ENCODE assay signal across 10 cellular contexts in the genomic region with DNA sequence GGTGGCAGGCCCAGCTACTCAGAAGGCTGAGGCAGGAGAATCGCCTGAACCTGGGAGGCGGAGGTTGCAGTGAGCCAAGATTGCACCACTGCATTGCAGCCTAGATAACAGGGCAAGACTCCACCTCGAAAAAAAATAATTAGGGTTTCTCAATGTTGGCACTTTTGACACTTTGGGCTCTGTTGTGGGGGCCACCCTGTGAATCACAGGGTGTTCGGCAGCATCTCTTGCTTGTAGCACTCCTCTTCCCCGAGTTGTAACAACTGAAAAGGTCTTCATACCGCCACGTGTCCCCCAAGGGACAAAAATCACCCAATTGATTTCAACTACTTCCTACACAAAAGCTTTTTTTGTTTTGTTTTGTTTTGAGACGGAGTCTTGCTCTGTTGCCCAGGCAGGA. TPM values are rescaled to one million over a fixed set of nuclear protein-coding genes. Genes with fewer than 3 reads are reported as not detected.
A peak's percentile ranks its signal among the peaks of the same experiment; 100 is the strongest.
DNase-seq lines count a peak whose midpoint lies in the region; ATAC-seq, FAIRE-seq and TF ChIP-seq lines count a peak whose summit lies in the region.
"Had no signal": no experiment of that assay in that cellular context is flagged by ENCODE, and none has a peak within 500 bp of the region (broad histone marks: within the 10 kb centered on the region; RNA-seq: fewer than 3 reads in every experiment).

No MANE protein-coding gene starts in this region.

- H3K9me3 ChIP-seq in OCI-LY3 (ENCODE audit: insufficient read depth, low read length), result no peaks in the 10 kb centered on the region
- no peaks in the 10 kb centered on the region for H3K9me3 ChIP-seq in GM12878 (replicated peaks; ENCODE audit: control insufficient read depth, insufficient read depth, low read length)
- no peaks in the 10 kb centered on the region for H3K9me3 ChIP-seq in mammary epithelial cell (replicated peaks; ENCODE audit: insufficient read depth, low read length)
- H3K9me3 ChIP-seq in HAP-1, result no peaks in the 10 kb centered on the region
- H3K9me3 ChIP-seq: SJSA1 had no signal

- RAD21 ChIA-PET in GM12878 (lab: Charles Lee; ENCODE audit: unreplicated experiment), result interaction anchor here (0.7 to 3.1 kb wide), 15 partner anchors 12 to 608 kb away, joined by 3 to 38 read pairs (median 5); partner anchors contain the start of gene NFATC2

- TF ChIP-seq POLR2A in GM12878 (IDR thresholded peaks at IDR 0.05; ENCODE audit: low read depth, low read length), result no peak

- peaks cover 26% of the 10 kb centered on the region for H3K4me1 Mint-ChIP-seq in stimulated activated memory B cell treated with anti-CD40 and anti-IgM and Interleukin-4, amounts not matched to agents 10 μg/mL and 1 μg/mL and 100 μg/mL, for 72 hours

- H4K20me1 ChIP-seq in KMS-11 (ENCODE audit: insufficient read depth) (no peaks in the 10 kb centered on the region), OCI-LY3 (ENCODE audit: insufficient read depth, low read length) (no peaks in the 10 kb centered on the region), GM12878 (ENCODE audit: control insufficient read depth, insufficient read depth) (no peaks in the 10 kb centered on the region), mammary epithelial cell (ENCODE audit: insufficient read depth, low read length) (no peaks in the 10 kb centered on the region)

- no peak overlapping the region for H3K9ac ChIP-seq in KMS-11
- H3K9ac ChIP-seq in OCI-LY3 (ENCODE audit: low read length), result peak overlapping the region; percentile 25; the same call in 1 of the 2 replicates
- H3K9ac ChIP-seq in GM12878 (ENCODE audit: control insufficient read depth, insufficient read depth, low read length), result no peak overlapping the region
- no peak overlapping the region for H3K9ac ChIP-seq in mammary epithelial cell (ENCODE audit: insufficient read depth, low read length)

- peaks cover 13% of the 10 kb centered on the region for H3K4me1 ChIP-seq in KMS-11 (ENCODE audit: low read depth, poor library complexity, severe bottlenecking)
- peaks cover 46% of the 10 kb centered on the region for H3K4me1 ChIP-seq in OCI-LY3 (ENCODE audit: low read length)
- peaks cover 16% of the 10 kb centered on the region for H3K4me1 ChIP-seq in GM12878 (ENCODE audit: control insufficient read depth, insufficient read depth, low read length)
- no peaks in the 10 kb centered on the region for H3K4me1 ChIP-seq in mammary epithelial cell (ENCODE audit: insufficient read depth, low read length)
- peaks cover 19% of the 10 kb centered on the region for H3K4me1 ChIP-seq in HAP-1
- H3K4me1 ChIP-seq: SJSA1 had no signal

- H3K27ac ChIP-seq in KMS-11, result no peak overlapping the region
- peak overlapping the region; percentile 44 for H3K27ac ChIP-seq in OCI-LY3 (ENCODE audit: low read length)
- no peak overlapping the region for H3K27ac ChIP-seq in GM12878 (ENCODE audit: control insufficient read depth, insufficient read depth)
- H3K27ac ChIP-seq in mammary epithelial cell (ENCODE audit: insufficient read depth, low read depth, low read length), result no peak overlapping the region
- H3K27ac ChIP-seq: SJSA1 had no signal

- POLR2A ChIA-PET in GM12878 (lab: Charles Lee), result no interaction called here

- no peak overlapping the region for H3K4me3 Mint-ChIP-seq in stimulated activated memory B cell treated with anti-CD40 and anti-IgM and Interleukin-4, amounts not matched to agents 10 μg/mL and 1 μg/mL and 100 μg/mL, for 72 hours

- CTCF ChIA-PET in GM12878 (lab: Yijun Ruan, JAX) (interaction anchor here (0.9 to 4.8 kb wide), 21 partner anchors 9 to 608 kb away, joined by 3 to 87 read pairs (median 5); no protein-coding TSS in a partner anchor), mammary epithelial cell (lab: Charles Lee; ENCODE audit: low non-redundant PET) (no interaction called here)

- ATAC-seq in GM12878, result peak; percentile 20
- ATAC-seq in stimulated activated memory B cell treated with anti-CD40 and anti-IgM and Interleukin-4, amounts not matched to agents 10 μg/mL and 1 μg/mL and 100 μg/mL, for 72 hours, result peak; percentile 43
- ATAC-seq in HG03097 (IDR thresholded peaks at IDR 0.05; ENCODE audit: low FRiP score, unreplicated experiment), result no peak

- BruUV-seq in GM12878 (replicated peaks; lab: Mats Ljungman, UMichigan) (no TSS peak), mammary epithelial cell (replicated peaks; lab: Mats Ljungman, UMichigan) (no TSS peak)

- H3K27me3 Mint-ChIP-seq in stimulated activated memory B cell treated with anti-CD40 and anti-IgM and Interleukin-4, amounts not matched to agents 10 μg/mL and 1 μg/mL and 100 μg/mL, for 72 hours, result peaks cover 40% of the 10 kb centered on the region

- dilution Hi-C loops in mammary epithelial cell (cut with HindIII; ENCODE audit: low sequenced_read_pairs), result loop anchor here (5.0 to 25.0 kb wide), 2 partner anchors 203 to 608 kb away; no protein-coding TSS in a partner anchor

- TF ChIP-seq RAD21 in GM12878 (IDR thresholded peaks at IDR 0.05; ENCODE audit: insufficient read depth, low read depth, low read length), result no peak

- FAIRE-seq in GM12878 (lab: Jason Lieb, UNC), result no peak
- FAIRE-seq in urothelium cell line (lab: Jason Lieb, UNC), result no peak

- H3K36me3 ChIP-seq in KMS-11 (ENCODE audit: insufficient read depth) (no peaks in the 10 kb centered on the region), OCI-LY3 (replicated peaks; ENCODE audit: low read depth, low read length) (no peaks in the 10 kb centered on the region), GM12878 (ENCODE audit: control insufficient read depth in 2 of 2, insufficient read depth in 2 of 2, low read length in 1 of 2) (no peaks in the 10 kb centered on the region), mammary epithelial cell (ENCODE audit: insufficient read depth, low read length) (no peaks in the 10 kb centered on the region), HAP-1 (replicated peaks) (0 out of 2 replicates have a peak, but pooled peaks cover 3% of the 10 kb centered on the region)
- H3K36me3 ChIP-seq: SJSA1 had no signal

- TF ChIP-seq EP300 in GM12878 (IDR thresholded peaks at IDR 0.05; ENCODE audit: borderline replicate concordance in 1 of 2, control insufficient read depth in 1 of 2, low read depth in 2 of 2, low read length in 2 of 2), result no peak

- in situ Hi-C loops in GM12878 (cut with MboI) (loop anchor here (5.0 kb wide), 1 partner anchor 223 kb away; no protein-coding TSS in a partner anchor), mammary epithelial cell (cut with MboI; ENCODE audit: low sequenced_read_pairs in 2 of 2) (loop anchor here (5.0 to 25.0 kb wide), 3 partner anchors 223 to 611 kb away; no protein-coding TSS in a partner anchor), HAP-1 (cut with MboI; ENCODE audit: low sequenced_read_pairs) (loop anchor here (10.0 kb wide), 1 partner anchor 221 kb away; no protein-coding TSS in a partner anchor)

- H3K4me3 ChIP-seq in KMS-11 (IDR thresholded peaks at IDR 0.05; ENCODE audit: insufficient read depth, low read depth, low read length) (no peak overlapping the region), OCI-LY3 (ENCODE audit: low read length) (no peak overlapping the region), GM12878 (no peak overlapping the region), mammary epithelial cell (replicated peaks in 1 of 3; ENCODE audit: insufficient read depth in 1 of 3, low read depth in 2 of 3, low read length in 3 of 3) (no peak overlapping the region), HAP-1 (no peak overlapping the region)
- H3K4me3 ChIP-seq: SJSA1 had no signal

- H3K27me3 ChIP-seq in KMS-11 (ENCODE audit: insufficient read depth, low read depth), result no peaks in the 10 kb centered on the region
- peaks cover 12% of the 10 kb centered on the region; the same call in 1 of the 2 replicates for H3K27me3 ChIP-seq in OCI-LY3 (ENCODE audit: low read depth, low read length)
- H3K27me3 ChIP-seq in GM12878 (replicated peaks in 1 of 2; ENCODE audit: control insufficient read depth in 2 of 2, insufficient read depth in 2 of 2, low read length in 1 of 2), result no peaks in the 10 kb centered on the region; a peak in 1 of 4 replicates
- no peaks in the 10 kb centered on the region for H3K27me3 ChIP-seq in mammary epithelial cell (ENCODE audit: insufficient read depth, low read length)
- H3K27me3 ChIP-seq in HAP-1 (ENCODE audit: low read depth), result no peaks in the 10 kb centered on the region
- H3K27me3 ChIP-seq: SJSA1 had no signal

- H3K4me2 ChIP-seq in KMS-11, result no peak overlapping the region
- peak overlapping the region; percentile 55 for H3K4me2 ChIP-seq in OCI-LY3 (ENCODE audit: low read length)
- no peak overlapping the region for H3K4me2 ChIP-seq in GM12878 (ENCODE audit: control insufficient read depth, insufficient read depth)
- H3K4me2 ChIP-seq in mammary epithelial cell (ENCODE audit: insufficient read depth, low read depth, low read length), result no peak overlapping the region

- TF ChIP-seq CTCF in KMS-11 (conservative IDR thresholded peaks at IDR 0.05; ENCODE audit: low read depth, low read length) (no peak), OCI-LY3 (IDR thresholded peaks at IDR 0.05; ENCODE audit: low read depth, low read length) (no peak), GM12878 (IDR thresholded peaks at IDR 0.05 in 2 of 3, conservative IDR thresholded peaks at IDR 0.05 in 1 of 3; ENCODE audit: control insufficient read depth in 2 of 3, extremely low read depth in 1 of 3, insufficient read depth in 1 of 3, low read depth in 3 of 3, low read length in 3 of 3) (no peak), mammary epithelial cell (conservative IDR thresholded peaks at IDR 0.05 in 1 of 2, IDR thresholded peaks at IDR 0.05 in 1 of 2; ENCODE audit: extremely low read depth in 1 of 2, insufficient read depth in 1 of 2, low read depth in 1 of 2, low read length in 2 of 2) (no peak)

- SMC1A ChIA-PET in GM12878 (lab: Charles Lee; ENCODE audit: uncharacterized antibody, unreplicated experiment), result interaction anchor here (0.7 to 4.8 kb wide), 18 partner anchors 10 to 871 kb away, joined by 3 to 60 read pairs (median 5); no protein-coding TSS in a partner anchor

- no peaks in the 10 kb centered on the region for H3K9me3 Mint-ChIP-seq in stimulated activated memory B cell treated with anti-CD40 and anti-IgM and Interleukin-4, amounts not matched to agents 10 μg/mL and 1 μg/mL and 100 μg/mL, for 72 hours
- H3K9me3 Mint-ChIP-seq: CD4-positive, alpha-beta memory T cell had no signal

- H3K79me2 ChIP-seq in KMS-11 (ENCODE audit: insufficient read depth, low read depth) (no peaks in the 10 kb centered on the region), OCI-LY3 (ENCODE audit: low read length) (no peaks in the 10 kb centered on the region), GM12878 (ENCODE audit: control insufficient read depth, insufficient read depth, low read length) (no peaks in the 10 kb centered on the region), mammary epithelial cell (ENCODE audit: insufficient read depth, low read length) (no peaks in the 10 kb centered on the region)

- no peak for DNase-seq in GM12878 (ENCODE audit: low read depth, low spot score)
- DNase-seq in mammary epithelial cell, result no peak
- no peak for DNase-seq in HAP-1 (ENCODE audit: low spot score in 2 of 2)
- DNase-seq in urothelium cell line (ENCODE audit: low spot score), result no peak

- no peaks in the 10 kb centered on the region for H3K36me3 Mint-ChIP-seq in stimulated activated memory B cell treated with anti-CD40 and anti-IgM and Interleukin-4, amounts not matched to agents 10 μg/mL and 1 μg/mL and 100 μg/mL, for 72 hours
- H3K36me3 Mint-ChIP-seq: CD4-positive, alpha-beta memory T cell had no signal

- H2AFZ ChIP-seq in KMS-11 (ENCODE audit: low read depth) (peak overlapping the region; percentile 86), OCI-LY3 (ENCODE audit: low read depth, low read length) (peak overlapping the region; percentile 57; the same call in 1 of the 2 replicates), GM12878 (ENCODE audit: control insufficient read depth, low read depth, low read length) (peak overlapping the region; percentile 61), mammary epithelial cell (ENCODE audit: low read depth, low read length) (no peak overlapping the region)

- 16% methylated on average over 8 of the region's 8 CpGs for WGBS in GM12878 (ENCODE audit: insufficient coverage, insufficient replicate concordance, low lambda C conversion rate, missing lambda C conversion rate)
- WGBS in mammary epithelial cell (ENCODE audit: low coverage, missing lambda C conversion rate), result 65% methylated on average over 7 of the region's 8 CpGs

- peak overlapping the region; percentile 42 for H3K27ac Mint-ChIP-seq in stimulated activated memory B cell treated with anti-CD40 and anti-IgM and Interleukin-4, amounts not matched to agents 10 μg/mL and 1 μg/mL and 100 μg/mL, for 72 hours

- intact Hi-C loops in GM12878 (cut with micrococcal nuclease; ENCODE audit: unreplicated experiment) (loop anchor here (1.0 to 10.0 kb wide), 5 partner anchors 53 to 611 kb away; partner anchors contain the start of gene NFATC2), mammary epithelial cell (cut with micrococcal nuclease) (loop anchor here (1.0 to 10.0 kb wide), 5 partner anchors 209 to 801 kb away; partner anchors contain the start of gene BCAS4)

RNA-seq across cellular contexts. Expression of gene NFATC2, which starts 53.2 kb away (rescaled TPM):
- 24.0 and 24.8 TPM in 2 replicates for total RNA-seq in GM12878 (2013; cell fraction: nucleolus; rRNA removed)
- total RNA-seq in GM12878 (2014; rRNA removed) (5.1 TPM in 2 replicates), GM12878 (2014; rRNA removed; fragmentation: Illumina TruSeq; extraction: Trizol) (3.7 and 4.3 TPM in 2 replicates), GM12878 (2021) (17.5 and 20.0 TPM in 2 replicates), mammary epithelial cell (under 1 TPM in 1 of 2 donors, not detected in 1; under 0.01 TPM)
- polyA plus RNA-seq in GM12878 (2011; ENCODE audit: low read depth), result 4.4 TPM
- polyA plus RNA-seq in GM12878 (2011; rRNA removed) (7.6 and 7.9 TPM in 2 replicates), GM12878 (2014; fragmentation: Illumina TruSeq; extraction: Trizol) (12.3 and 12.7 TPM in 2 replicates), GM12878 (2014; fragmentation: Nextera tagmentation; extraction: Ambion mirVana) (1 to 10 TPM; 3.3 to 7.3 TPM), GM12878 (2014; rRNA removed) (5.6 and 6.8 TPM in 2 replicates), GM12878 (2016; fragmentation: Nextera tagmentation; extraction: Ambion mirVana) (1 to 10 TPM; 7.3 to 7.7 TPM), mammary epithelial cell (0.01 TPM)
- 5.2 and 9.2 TPM in 2 replicates for polyA plus RNA-seq in GM12878 (2011; cell fraction: cytosol; rRNA removed)
- polyA plus RNA-seq in GM12878 (2011; cell fraction: nucleus; rRNA removed), result 15.6 and 22.7 TPM in 2 replicates
- polyA plus RNA-seq in GM12878 (2012), result 5.3 and 9.1 TPM in 2 replicates
- polyA minus RNA-seq in GM12878 (2011; rRNA and poly(A)+ RNA removed), result 12.2 and 12.7 TPM in 2 replicates
- 11.8 and 12.8 TPM in 2 replicates for polyA minus RNA-seq in GM12878 (2011; cell fraction: cytosol; rRNA and poly(A)+ RNA removed)
- polyA minus RNA-seq in GM12878 (2011; cell fraction: nucleus; rRNA and poly(A)+ RNA removed), result 10.2 and 22.1 TPM in 2 replicates
- not detected for polyA minus RNA-seq in mammary epithelial cell
- total RNA-seq: SJSA1 had no signal

Comparison
In these comparisons a context has a peak if more than half of its experiments do, and no peak if none do; other contexts are left out.
1. RNA of gene NFATC2, which starts 53.2 kb away (total RNA-seq): 3.7 to 24.8 TPM in GM12878; under 0.01 TPM in mammary epithelial cell; every median in the first group is over 4 times any median in the second.